In genomic region chr6:150025201-150025917, GRCh38 we compare ENCODE assay signal across 8 cellular contexts.
DNase-seq lines count a peak whose midpoint lies in the region; ATAC-seq and TF ChIP-seq lines count a peak whose summit lies in the region.

TSS of gene RAET1L (minus strand) at chr6:150025532. CDS start at chr6:150025471, 61 bp downstream.

- H3K4me3 ChIP-seq in AG09309 (ENCODE audit: control insufficient read depth, low read depth, low read length) (peak within 1 kb of the TSS; percentile 20), HUES48 (ENCODE audit: low read depth, low read length) (peak within 1 kb of the TSS; percentile 50), coronary artery (peak within 1 kb of the TSS; percentile 60), mucosa of rectum (ENCODE audit: low read length in 2 of 2) (peak within 1 kb of the TSS; percentile 40 to 41)

- DNase-seq in AG09309 (ENCODE audit: low read depth) (peak; percentile 8), coronary artery (ENCODE audit: low spot score) (peak; percentile 58), NCI-H2171 (lab: John Stamatoyannopoulos, UW) (no peak), OCI-M1 (lab: John Stamatoyannopoulos, UW) (no peak)

- H3K9ac ChIP-seq in HUES48 (ENCODE audit: low read depth, low read length) (no peak within 1 kb of the TSS), mucosa of rectum (ENCODE audit: low read depth in 1 of 2, low read length in 2 of 2) (peak within 1 kb of the TSS in 1 of 2 donors; percentile 37)

- ATAC-seq in GM18505 (IDR thresholded peaks at IDR 0.05; ENCODE audit: unreplicated experiment) (no peak), GM21737 (IDR thresholded peaks at IDR 0.05; ENCODE audit: unreplicated experiment) (no peak)

- H3K27me3 ChIP-seq in HUES48 (ENCODE audit: control insufficient read depth, insufficient read depth, low read length), result peaks cover 51% of the 10 kb centered on the region
- peaks cover 24 to 33% of the 10 kb centered on the region in 2 donors for H3K27me3 ChIP-seq in mucosa of rectum (ENCODE audit: control insufficient read depth in 2 of 2, insufficient read depth in 2 of 2, low read length in 2 of 2)

- H3K4me1 ChIP-seq in HUES48 (ENCODE audit: control insufficient read depth, insufficient read depth, low read length) (no peaks in the 10 kb centered on the region), mucosa of rectum (ENCODE audit: control insufficient read depth in 2 of 2, insufficient read depth in 2 of 2, low read length in 2 of 2) (peaks cover 10 to 15% of the 10 kb centered on the region in 2 donors)

- H3K27ac ChIP-seq in HUES48 (ENCODE audit: low read depth, low read length), result no peak within 1 kb of the TSS
- H3K27ac ChIP-seq in coronary artery, result no peak within 1 kb of the TSS
- H3K27ac ChIP-seq in mucosa of rectum (ENCODE audit: low read depth in 2 of 2, low read length in 2 of 2), result no peak within 1 kb of the TSS

- no peak for TF ChIP-seq POLR2A in GM18505 (IDR thresholded peaks at IDR 0.05; ENCODE audit: borderline replicate concordance, extremely low read depth, insufficient read depth, insufficient read length)

- TF ChIP-seq CTCF in AG09309 (IDR thresholded peaks at IDR 0.05; ENCODE audit: control insufficient read depth, insufficient read depth, low read depth, low read length, missing control alignments) (no peak), coronary artery (IDR thresholded peaks at IDR 0.05) (no peak)

- H3K36me3 ChIP-seq in HUES48 (ENCODE audit: control insufficient read depth, insufficient read depth, low read length), result no peaks in the 10 kb centered on the region
- H3K36me3 ChIP-seq in mucosa of rectum (ENCODE audit: control insufficient read depth in 2 of 2, insufficient read depth in 2 of 2, low read length in 2 of 2), result no peaks in the 10 kb centered on the region

- H3K9me3 ChIP-seq in HUES48 (ENCODE audit: control insufficient read depth, insufficient read depth, low read length) (no peaks in the 10 kb centered on the region), mucosa of rectum (ENCODE audit: control insufficient read depth in 2 of 2, low read length in 2 of 2) (no peaks in the 10 kb centered on the region)

Comparison
In these comparisons a context has a peak if more than half of its experiments do, and no peak if none do; other contexts are left out.
1. DNase-seq: peak in AG09309 (single experiment) and coronary artery (single experiment); none in NCI-H2171 (single experiment) and OCI-M1 (single experiment).
2. Peak in every context shown above with its lines, with median percentiles within 50 percentile points of each other: H3K4me3 ChIP-seq.